In the genomic region with DNA sequence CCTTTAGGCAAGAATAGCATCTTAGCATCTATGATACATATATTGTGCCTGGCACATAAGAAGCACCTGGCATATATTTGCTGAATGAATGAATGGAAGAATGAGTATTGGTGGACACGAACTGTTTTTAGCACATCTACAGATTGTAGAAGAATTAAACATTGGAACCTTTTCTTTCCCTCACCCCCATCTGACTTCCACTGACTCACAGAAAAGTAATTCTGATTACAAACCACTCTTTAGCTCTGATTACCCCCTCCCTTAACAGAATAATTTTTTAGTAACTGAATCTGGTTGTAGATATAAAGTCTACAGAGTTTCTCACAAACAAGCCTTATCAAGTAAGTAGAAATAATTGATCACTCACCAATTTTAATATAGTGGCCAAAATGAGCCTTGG, we compare ENCODE assay signal across 1 cellular context.
A peak's percentile ranks its signal among the peaks of the same experiment; 100 is the strongest.
TF ChIP-seq lines count a peak whose summit lies in the region.

No MANE protein-coding gene starts in this region.

TF ChIP-seq in SK-N-SH, 30 proteins besides CTCF, POLR2A, EP300 and RAD21:
- TF ChIP-seq FOSL2 (IDR thresholded peaks at IDR 0.05; ENCODE audit: borderline replicate concordance, low read depth) (peak; percentile 35; the same call in 1 of the 2 replicates), NRF1 (IDR thresholded peaks at IDR 0.05; ENCODE audit: low read depth, low read length) (no peak)
- TF ChIP-seq, protein P1, sequence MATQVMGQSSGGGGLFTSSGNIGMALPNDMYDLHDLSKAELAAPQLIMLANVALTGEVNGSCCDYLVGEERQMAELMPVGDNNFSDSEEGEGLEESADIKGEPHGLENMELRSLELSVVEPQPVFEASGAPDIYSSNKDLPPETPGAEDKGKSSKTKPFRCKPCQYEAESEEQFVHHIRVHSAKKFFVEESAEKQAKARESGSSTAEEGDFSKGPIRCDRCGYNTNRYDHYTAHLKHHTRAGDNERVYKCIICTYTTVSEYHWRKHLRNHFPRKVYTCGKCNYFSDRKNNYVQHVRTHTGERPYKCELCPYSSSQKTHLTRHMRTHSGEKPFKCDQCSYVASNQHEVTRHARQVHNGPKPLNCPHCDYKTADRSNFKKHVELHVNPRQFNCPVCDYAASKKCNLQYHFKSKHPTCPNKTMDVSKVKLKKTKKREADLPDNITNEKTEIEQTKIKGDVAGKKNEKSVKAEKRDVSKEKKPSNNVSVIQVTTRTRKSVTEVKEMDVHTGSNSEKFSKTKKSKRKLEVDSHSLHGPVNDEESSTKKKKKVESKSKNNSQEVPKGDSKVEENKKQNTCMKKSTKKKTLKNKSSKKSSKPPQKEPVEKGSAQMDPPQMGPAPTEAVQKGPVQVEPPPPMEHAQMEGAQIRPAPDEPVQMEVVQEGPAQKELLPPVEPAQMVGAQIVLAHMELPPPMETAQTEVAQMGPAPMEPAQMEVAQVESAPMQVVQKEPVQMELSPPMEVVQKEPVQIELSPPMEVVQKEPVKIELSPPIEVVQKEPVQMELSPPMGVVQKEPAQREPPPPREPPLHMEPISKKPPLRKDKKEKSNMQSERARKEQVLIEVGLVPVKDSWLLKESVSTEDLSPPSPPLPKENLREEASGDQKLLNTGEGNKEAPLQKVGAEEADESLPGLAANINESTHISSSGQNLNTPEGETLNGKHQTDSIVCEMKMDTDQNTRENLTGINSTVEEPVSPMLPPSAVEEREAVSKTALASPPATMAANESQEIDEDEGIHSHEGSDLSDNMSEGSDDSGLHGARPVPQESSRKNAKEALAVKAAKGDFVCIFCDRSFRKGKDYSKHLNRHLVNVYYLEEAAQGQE (IDR thresholded peaks at IDR 0.05; ENCODE audit: low read depth, low read length): no peak
